ENCODE assay signal across 12 cellular contexts in genomic region chr3:10185804-10186762, GRCh38. TPM values are rescaled to one million over a fixed set of nuclear protein-coding genes. Genes with fewer than 3 reads are reported as not detected.
A peak's percentile ranks its signal among the peaks of the same experiment; 100 is the strongest.
DNase-seq lines count a peak whose midpoint lies in the region; ATAC-seq, FAIRE-seq and TF ChIP-seq lines count a peak whose summit lies in the region.
"Had no signal": no experiment of that assay in that cellular context is flagged by ENCODE, and none has a peak within 500 bp of the region (broad histone marks: within the 10 kb centered on the region; RNA-seq: fewer than 3 reads in every experiment).

No MANE protein-coding gene starts in this region.

- no TSS peak for BruUV-seq in PC-3 (replicated peaks; lab: Mats Ljungman, UMichigan)

- H3K4me1 Mint-ChIP-seq in IgD-negative memory B cell, result peaks cover 31 to 39% (median 36%) of the 10 kb centered on the region in 3 donors
- peaks cover 14% of the 10 kb centered on the region for H3K4me1 Mint-ChIP-seq in astrocyte (ENCODE audit: low read depth, unreplicated experiment)
- peaks cover 27 to 74% (median 57%) of the 10 kb centered on the region in 4 donors for H3K4me1 Mint-ChIP-seq in naive thymus-derived CD8-positive, alpha-beta T cell
- H3K4me1 Mint-ChIP-seq in stimulated activated memory B cell treated with anti-CD40 and anti-IgM and Interleukin-4, amounts not matched to agents 10 μg/mL and 1 μg/mL and 100 μg/mL, for 72 hours, result peaks cover 60% of the 10 kb centered on the region

- CTCF ChIA-PET in PC-3 (lab: Charles Lee), result interaction anchor here (0.7 kb wide), 1 partner anchor 24 kb away, joined by 7 read pairs; no protein-coding TSS in a partner anchor

- no peak overlapping the region for H3K4me3 ChIP-seq in ACC112 (ENCODE audit: low read depth, low read length)
- H3K4me3 ChIP-seq in astrocyte (ENCODE audit: insufficient read depth, low read depth, low read length), result no peak overlapping the region
- no peak overlapping the region for H3K4me3 ChIP-seq in PC-3 (ENCODE audit: low read length)
- H3K4me3 ChIP-seq: cardiac muscle cell had no signal

- H3K36me3 ChIP-seq in ACC112 (ENCODE audit: insufficient read depth, low read length), result peaks cover 7% of the 10 kb centered on the region; the same call in 1 of the 2 replicates
- no peaks in the 10 kb centered on the region for H3K36me3 ChIP-seq in astrocyte (ENCODE audit: insufficient read depth, low read length)
- no peaks in the 10 kb centered on the region; the same call in 1 of the 2 replicates for H3K36me3 ChIP-seq in PC-3 (ENCODE audit: low read depth, low read length)
- H3K36me3 ChIP-seq: cardiac muscle cell had no signal

- H3K9ac ChIP-seq in astrocyte (ENCODE audit: low read length) (peak overlapping the region; percentile 20), PC-3 (ENCODE audit: low read length) (no peak overlapping the region)

- H3K27me3 ChIP-seq in ACC112 (ENCODE audit: insufficient read depth, low read length), result no peaks in the 10 kb centered on the region
- no peaks in the 10 kb centered on the region for H3K27me3 ChIP-seq in astrocyte (ENCODE audit: insufficient read depth, low read length)
- H3K27me3 ChIP-seq in PC-3 (ENCODE audit: low read length), result no peaks in the 10 kb centered on the region
- H3K27me3 ChIP-seq: cardiac muscle cell had no signal

- no peak for TF ChIP-seq CTCF in astrocyte (IDR thresholded peaks at IDR 0.05; ENCODE audit: insufficient read depth, low read depth, low read length)
- no peak for TF ChIP-seq CTCF in PC-3 (conservative IDR thresholded peaks at IDR 0.05; ENCODE audit: low read depth, low read length)

- H3K27ac ChIP-seq in ACC112 (ENCODE audit: low read depth, low read length) (peak overlapping the region; percentile 14; the same call in 1 of the 2 replicates), astrocyte (ENCODE audit: low read depth, low read length) (peak overlapping the region; percentile 30), PC-3 (ENCODE audit: low read length) (no peak overlapping the region)
- H3K27ac ChIP-seq: cardiac muscle cell had no signal

- H3K27ac Mint-ChIP-seq in IgD-negative memory B cell (peak overlapping the region; percentile 50 to 82 (median 59)), astrocyte (ENCODE audit: unreplicated experiment) (peak overlapping the region; percentile 69)
- H3K27ac Mint-ChIP-seq in naive thymus-derived CD8-positive, alpha-beta T cell, result peak overlapping the region; percentile 29 to 96 (median 92)
- no peak overlapping the region for H3K27ac Mint-ChIP-seq in stimulated activated memory B cell treated with anti-CD40 and anti-IgM and Interleukin-4, amounts not matched to agents 10 μg/mL and 1 μg/mL and 100 μg/mL, for 72 hours

- intact Hi-C loops in left colon (cut with DNase I, micrococcal nuclease), result no loop called here
- intact Hi-C loops in PC-3 (cut with micrococcal nuclease), result no loop called here

- no peaks in the 10 kb centered on the region for H3K9me3 Mint-ChIP-seq in IgD-negative memory B cell
- no peaks in the 10 kb centered on the region for H3K9me3 Mint-ChIP-seq in astrocyte (ENCODE audit: unreplicated experiment)
- H3K9me3 Mint-ChIP-seq in naive thymus-derived CD8-positive, alpha-beta T cell, result no peaks in the 10 kb centered on the region
- no peaks in the 10 kb centered on the region for H3K9me3 Mint-ChIP-seq in stimulated activated memory B cell treated with anti-CD40 and anti-IgM and Interleukin-4, amounts not matched to agents 10 μg/mL and 1 μg/mL and 100 μg/mL, for 72 hours

- DNase-seq in astrocyte (ENCODE audit: low read depth) (peak; percentile 74), left colon (no peak), PC-3 (no peak), NCI-H345 (lab: John Stamatoyannopoulos, UW) (no peak)
- peak in 4 of 10 donors; percentile 3 to 37 (median 30) for DNase-seq in naive thymus-derived CD8-positive, alpha-beta T cell
- DNase-seq: Caco-2, H7, NCI-H446 treated with DMSO at 0.1 percent for 48 hours had no signal

- H4K20me1 ChIP-seq in astrocyte (ENCODE audit: insufficient read depth, low read length) (no peaks in the 10 kb centered on the region), PC-3 (ENCODE audit: low read length) (no peaks in the 10 kb centered on the region)

- H3K9me3 ChIP-seq in astrocyte (ENCODE audit: insufficient read depth, low read depth, low read length), result no peaks in the 10 kb centered on the region
- no peaks in the 10 kb centered on the region for H3K9me3 ChIP-seq in PC-3 (ENCODE audit: low read length)
- H3K9me3 ChIP-seq: Caco-2 had no signal

- H3F3A ChIP-seq in PC-3 (ENCODE audit: low read length, unreplicated experiment), result peaks cover 3% of the 10 kb centered on the region

- POLR2A ChIA-PET in naive thymus-derived CD8-positive, alpha-beta T cell (lab: Charles Lee), result interaction anchor here (0.6 to 2.2 kb wide), 13 partner anchors 10 to 371 kb away, joined by 3 to 20 read pairs (median 5); partner anchors contain the start of genes IRAK2, TATDN2 and VHL
- POLR2A ChIA-PET in PC-3 (lab: Charles Lee; ENCODE audit: unreplicated experiment), result no interaction called here

- peak; percentile 82 to 87 for ATAC-seq in naive thymus-derived CD8-positive, alpha-beta T cell
- ATAC-seq in left colon (no peak), PC-3 (no peak)
- no peak for ATAC-seq in stimulated activated memory B cell treated with anti-CD40 and anti-IgM and Interleukin-4, amounts not matched to agents 10 μg/mL and 1 μg/mL and 100 μg/mL, for 72 hours

- H2AFZ ChIP-seq in ACC112 (ENCODE audit: low read length, unreplicated experiment), result no peak overlapping the region
- no peak overlapping the region for H2AFZ ChIP-seq in astrocyte (ENCODE audit: low read depth, low read length)
- no peak overlapping the region for H2AFZ ChIP-seq in PC-3 (ENCODE audit: low read length)

- no peak for FAIRE-seq in astrocyte (lab: Jason Lieb, UNC)

- H3K36me3 Mint-ChIP-seq in IgD-negative memory B cell, result peaks cover 10% of the 10 kb centered on the region
- peaks cover 3% of the 10 kb centered on the region for H3K36me3 Mint-ChIP-seq in astrocyte (ENCODE audit: low read depth, unreplicated experiment)
- H3K36me3 Mint-ChIP-seq in naive thymus-derived CD8-positive, alpha-beta T cell, result peaks cover 0 to 7% (median 4%) of the 10 kb centered on the region in 3 donors
- peaks cover 49% of the 10 kb centered on the region for H3K36me3 Mint-ChIP-seq in stimulated activated memory B cell treated with anti-CD40 and anti-IgM and Interleukin-4, amounts not matched to agents 10 μg/mL and 1 μg/mL and 100 μg/mL, for 72 hours

- H3K9me2 ChIP-seq in PC-3 (replicated peaks; ENCODE audit: low read length), result no peaks in the 10 kb centered on the region

- peak overlapping the region in 1 of 4 donors; percentile 27 for H3K4me3 Mint-ChIP-seq in IgD-negative memory B cell
- no peak overlapping the region for H3K4me3 Mint-ChIP-seq in astrocyte (ENCODE audit: unreplicated experiment)
- peak overlapping the region; percentile 12 to 75 (median 62) for H3K4me3 Mint-ChIP-seq in naive thymus-derived CD8-positive, alpha-beta T cell
- H3K4me3 Mint-ChIP-seq in stimulated activated memory B cell treated with anti-CD40 and anti-IgM and Interleukin-4, amounts not matched to agents 10 μg/mL and 1 μg/mL and 100 μg/mL, for 72 hours, result no peak overlapping the region

- H3K4me2 ChIP-seq in astrocyte (ENCODE audit: low read length), result no peak overlapping the region
- no peak overlapping the region for H3K4me2 ChIP-seq in PC-3 (ENCODE audit: low read length)

- H3K4me1 ChIP-seq in ACC112 (ENCODE audit: control insufficient read depth, insufficient read depth, low read length, unreplicated experiment), result peaks cover 40% of the 10 kb centered on the region
- H3K4me1 ChIP-seq in astrocyte (ENCODE audit: insufficient read depth, low read length), result peaks cover 7% of the 10 kb centered on the region
- H3K4me1 ChIP-seq in PC-3 (ENCODE audit: insufficient read depth, low read length), result peaks cover 19% of the 10 kb centered on the region

- H3K79me2 ChIP-seq in ACC112 (ENCODE audit: control insufficient read depth, insufficient read depth, low read length, unreplicated experiment) (peaks cover 7% of the 10 kb centered on the region), astrocyte (ENCODE audit: insufficient read depth, low read length) (no peaks in the 10 kb centered on the region), PC-3 (ENCODE audit: low read length) (no peaks in the 10 kb centered on the region)

- H3K27me3 Mint-ChIP-seq in IgD-negative memory B cell (no peaks in the 10 kb centered on the region), astrocyte (ENCODE audit: low read depth, unreplicated experiment) (no peaks in the 10 kb centered on the region)
- no peaks in the 10 kb centered on the region for H3K27me3 Mint-ChIP-seq in naive thymus-derived CD8-positive, alpha-beta T cell
- H3K27me3 Mint-ChIP-seq in stimulated activated memory B cell treated with anti-CD40 and anti-IgM and Interleukin-4, amounts not matched to agents 10 μg/mL and 1 μg/mL and 100 μg/mL, for 72 hours, result no peaks in the 10 kb centered on the region

RNA-seq across cellular contexts. Expression of gene IRAK2, which starts 21.4 kb away (rescaled TPM):
- 8.4 TPM for polyA plus RNA-seq in IgD-negative memory B cell
- 2.0 and 2.1 TPM in 2 replicates for total RNA-seq in astrocyte
- total RNA-seq in naive thymus-derived CD8-positive, alpha-beta T cell, result 1 to 10 TPM; 4.3 to 4.4 TPM
- polyA plus RNA-seq in naive thymus-derived CD8-positive, alpha-beta T cell, result 1 to 10 TPM; 2.9 to 6.0 (median 5.1) TPM
- total RNA-seq in left colon, result 1 to 10 TPM; 1.7 to 3.4 TPM
- total RNA-seq in PC-3 (2014; rRNA removed), result 4.7 and 5.5 TPM in 2 replicates

RNA-seq across cellular contexts. Expression of gene VHL, which starts 44.5 kb away (rescaled TPM):
- 47.3 TPM for polyA plus RNA-seq in IgD-negative memory B cell
- 34.6 and 39.1 TPM in 2 replicates for total RNA-seq in astrocyte
- total RNA-seq in naive thymus-derived CD8-positive, alpha-beta T cell, result 10 to 100 TPM; 71.5 to 78.8 TPM
- 10 to 100 TPM; 11.4 to 36.1 (median 16.0) TPM for polyA plus RNA-seq in naive thymus-derived CD8-positive, alpha-beta T cell
- total RNA-seq in left colon, result 10 to 100 TPM; 36.4 to 37.6 TPM
- 45.0 and 51.5 TPM in 2 replicates for total RNA-seq in PC-3 (2014; rRNA removed)

Comparison
In these comparisons a context has a peak if more than half of its experiments do, and no peak if none do; other contexts are left out.
1. H3K4me3 Mint-ChIP-seq: peak in naive thymus-derived CD8-positive, alpha-beta T cell (10 of 10); none in astrocyte (single experiment) and stimulated activated memory B cell treated with anti-CD40 and anti-IgM and Interleukin-4, amounts not matched to agents 10 μg/mL and 1 μg/mL and 100 μg/mL, for 72 hours (single experiment).
2. ATAC-seq: peak in naive thymus-derived CD8-positive, alpha-beta T cell (2 of 2); none in left colon (single experiment), PC-3 (single experiment) and stimulated activated memory B cell treated with anti-CD40 and anti-IgM and Interleukin-4, amounts not matched to agents 10 μg/mL and 1 μg/mL and 100 μg/mL, for 72 hours (single experiment).